In the genomic region with DNA sequence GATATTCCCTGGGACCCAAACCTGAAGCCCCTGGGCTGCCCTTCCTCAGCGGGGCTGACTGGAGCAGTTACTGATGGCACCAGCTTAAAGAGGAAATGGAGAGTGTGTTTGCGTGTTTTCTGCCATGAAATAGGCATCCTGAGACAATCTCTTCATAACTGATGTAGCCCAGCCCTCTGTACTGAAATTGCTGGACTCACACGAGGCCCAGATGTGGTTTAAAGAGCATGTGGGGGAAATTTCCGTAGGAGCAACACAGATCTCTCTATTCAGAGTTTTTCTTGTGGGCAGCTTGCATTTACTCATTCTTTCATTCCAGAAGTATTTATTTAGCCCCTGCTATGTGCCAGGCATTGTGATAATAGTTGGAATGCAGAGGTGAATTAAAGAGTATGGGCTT, we compare ENCODE assay signal across 23 cellular contexts.
"Had no signal": no experiment of that assay in that cellular context is flagged by ENCODE, and none has a peak within 500 bp of the region (broad histone marks: within the 10 kb centered on the region; RNA-seq: fewer than 3 reads in every experiment).

No MANE protein-coding gene starts in this region.

- H3K27ac Mint-ChIP-seq: activated CD8-positive, alpha-beta T cell treated with anti-CD3 and anti-CD28 coated beads, Interleukin-2, amount 10 ng/mL, durations not matched to agents 7 days and 5 days; activated naive CD4-positive, alpha-beta T cell treated with anti-CD3 and anti-CD28 coated beads, Interleukin-2, amount 50 U/mL, for 24 hours; T-helper 1 cell treated with Interleukin-12 subunit alpha and Interleukin-12 subunit beta and Interleukin-4 antibody, amounts not matched to agents 30 μg/mL and 1 μg/mL, for 36 hours had no signal

- H3K36me3 ChIP-seq: brain microvascular endothelial cell, cardiac muscle cell, Peyer's patch had no signal

- H3K4me1 Mint-ChIP-seq: activated naive CD4-positive, alpha-beta T cell treated with anti-CD3 and anti-CD28 coated beads, Interleukin-2, amount 50 U/mL, for 24 hours had no signal

- H3K4me3 ChIP-seq: cardiac muscle cell, K562, Peyer's patch had no signal

- H3K27ac ChIP-seq: brain microvascular endothelial cell, cardiac muscle cell, Peyer's patch had no signal

- H3K4me1 ChIP-seq: Peyer's patch had no signal

- DNase-seq: activated CD4-positive, alpha-beta T cell treated with anti-CD3 and anti-CD28 coated beads for 48 hours; activated CD4-positive, alpha-beta T cell treated with anti-CD3 and anti-CD28 coated beads, Interleukin-2, amount 50 U/mL, for 4 hours; activated CD4-positive, CD25-positive, alpha-beta regulatory T cell treated with anti-CD3 and anti-CD28 coated beads, Interleukin-2, amount 50 U/mL, for 72 hours; activated CD8-positive, alpha-beta memory T cell treated with anti-CD3 and anti-CD28 coated beads, Interleukin-2, amount 50 U/mL, for 48 hours; activated CD8-positive, alpha-beta T cell treated with anti-CD3 and anti-CD28 coated beads, Interleukin-2, amount 10 ng/mL, durations not matched to agents 7 days and 5 days; activated T-cell treated with anti-CD3 and anti-CD28 coated beads, Interleukin-2, amount 50 U/mL, for 1 hour; amygdala; brain microvascular endothelial cell; Karpas-422; NCI-H1105 treated with DMSO at 0.1 percent for 48 hours; NCI-H1436 treated with DMSO at 0.1 percent for 48 hours; NCI-H187; NCI-H2081; NCI-H510A treated with DMSO at 0.1 percent for 48 hours; NCI-H69; NK-92 treated with Interleukin-12 subunit alpha and Interleukin-12 subunit beta, amount 100 ng/mL, for 24 hours; Peyer's patch; SHP77 had no signal

- H3K9me3 ChIP-seq: Peyer's patch had no signal

- ATAC-seq: activated CD8-positive, alpha-beta T cell treated with anti-CD3 and anti-CD28 coated beads, Interleukin-2, amount 10 ng/mL, durations not matched to agents 7 days and 5 days; K562 had no signal

- H3K36me3 Mint-ChIP-seq: activated naive CD4-positive, alpha-beta T cell treated with anti-CD3 and anti-CD28 coated beads, Interleukin-2, amount 50 U/mL, for 24 hours had no signal

- FAIRE-seq: astrocyte, K562 had no signal

- H3K27me3 ChIP-seq: brain microvascular endothelial cell, cardiac muscle cell, Peyer's patch had no signal

- H3K4me3 Mint-ChIP-seq: activated CD8-positive, alpha-beta T cell treated with anti-CD3 and anti-CD28 coated beads, Interleukin-2, amount 10 ng/mL, durations not matched to agents 7 days and 5 days; activated naive CD4-positive, alpha-beta T cell treated with anti-CD3 and anti-CD28 coated beads, Interleukin-2, amount 50 U/mL, for 24 hours; T-helper 1 cell treated with Interleukin-12 subunit alpha and Interleukin-12 subunit beta and Interleukin-4 antibody, amounts not matched to agents 30 μg/mL and 1 μg/mL, for 36 hours had no signal
